Comparison of ENCODE assay signal across 22 cellular contexts in the genomic region with DNA sequence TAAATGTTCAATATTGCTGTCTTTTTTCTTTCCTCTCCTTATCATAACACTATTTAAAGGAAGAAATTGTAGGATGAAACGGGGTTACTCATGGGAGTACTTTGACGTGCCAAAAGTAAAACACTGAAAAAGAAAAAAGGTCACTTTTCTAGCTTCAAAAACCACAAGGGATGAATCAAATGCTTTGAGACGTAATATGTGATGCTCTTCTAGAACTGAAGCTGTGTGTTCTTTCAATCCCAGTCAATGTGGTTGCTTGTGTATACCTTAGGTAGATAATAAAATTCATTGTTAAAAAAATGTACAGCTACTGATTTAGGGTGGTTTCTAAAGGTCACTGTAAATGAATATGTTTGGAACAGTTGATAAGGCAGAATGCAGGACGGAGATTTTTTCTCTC.
"Had no signal": no experiment of that assay in that cellular context is flagged by ENCODE, and none has a peak within 500 bp of the region (broad histone marks: within the 10 kb centered on the region; RNA-seq: fewer than 3 reads in every experiment).

No MANE protein-coding gene starts in this region.

- DNase-seq: cortex of kidney; dorsolateral prefrontal cortex; effector CD8-positive, alpha-beta T cell; glutamatergic neuron; immature natural killer cell; kidney; left cardiac atrium; left ventricle myocardium inferior; lower lobe of right lung; midbrain; nucleus accumbens; ovary; right cardiac atrium; stimulated activated CD4-positive, alpha-beta T cell treated with anti-CD3 and anti-CD28 coated beads, Interleukin-15, amount 100 ng/mL, for 24 hours; stimulated activated CD4-positive, alpha-beta T cell treated with anti-CD3 and anti-CD28 coated beads, Interleukin-1b, Interleukin-23, amount 100 ng/mL, for 48 hours; stimulated activated CD4-positive, alpha-beta T cell treated with anti-CD3 and anti-CD28 coated beads, Interleukin-4, amount 100 ng/mL, for 24 hours; tibial artery; uterus had no signal

- H3K4me3 ChIP-seq: dorsolateral prefrontal cortex, left ventricle myocardium inferior, lower lobe of right lung, neural progenitor cell, ovary, tibial artery, upper lobe of left lung, uterus had no signal

- H3K9me3 ChIP-seq: left ventricle myocardium inferior, lower lobe of right lung, ovary, tibial artery, upper lobe of left lung, uterus had no signal

- H3K4me1 ChIP-seq: left ventricle myocardium inferior, lower lobe of right lung, neural progenitor cell, tibial artery, upper lobe of left lung, uterus had no signal

- H3K36me3 ChIP-seq: left ventricle myocardium inferior, lower lobe of right lung, neural progenitor cell, ovary, tibial artery, upper lobe of left lung, uterus had no signal

- H3K27ac ChIP-seq: dorsolateral prefrontal cortex, left ventricle myocardium inferior, lower lobe of right lung, neural progenitor cell, ovary, tibial artery, upper lobe of left lung, uterus had no signal

- ATAC-seq: left cardiac atrium; lower lobe of right lung; natural killer cell treated with Interleukin-12 subunit alpha and Interleukin-12 subunit beta and Interleukin-15 and Interleukin-18, amount 100 ng/mL, for 72 hours; right cardiac atrium; stimulated activated memory B cell treated with anti-CD40 and anti-IgM and Interleukin-4, amounts not matched to agents 10 μg/mL and 1 μg/mL and 100 μg/mL, for 72 hours had no signal

- H3K27me3 ChIP-seq: neural progenitor cell, ovary, tibial artery, upper lobe of left lung had no signal
